8 cellular contexts compared by ENCODE assay signal in the genomic region with DNA sequence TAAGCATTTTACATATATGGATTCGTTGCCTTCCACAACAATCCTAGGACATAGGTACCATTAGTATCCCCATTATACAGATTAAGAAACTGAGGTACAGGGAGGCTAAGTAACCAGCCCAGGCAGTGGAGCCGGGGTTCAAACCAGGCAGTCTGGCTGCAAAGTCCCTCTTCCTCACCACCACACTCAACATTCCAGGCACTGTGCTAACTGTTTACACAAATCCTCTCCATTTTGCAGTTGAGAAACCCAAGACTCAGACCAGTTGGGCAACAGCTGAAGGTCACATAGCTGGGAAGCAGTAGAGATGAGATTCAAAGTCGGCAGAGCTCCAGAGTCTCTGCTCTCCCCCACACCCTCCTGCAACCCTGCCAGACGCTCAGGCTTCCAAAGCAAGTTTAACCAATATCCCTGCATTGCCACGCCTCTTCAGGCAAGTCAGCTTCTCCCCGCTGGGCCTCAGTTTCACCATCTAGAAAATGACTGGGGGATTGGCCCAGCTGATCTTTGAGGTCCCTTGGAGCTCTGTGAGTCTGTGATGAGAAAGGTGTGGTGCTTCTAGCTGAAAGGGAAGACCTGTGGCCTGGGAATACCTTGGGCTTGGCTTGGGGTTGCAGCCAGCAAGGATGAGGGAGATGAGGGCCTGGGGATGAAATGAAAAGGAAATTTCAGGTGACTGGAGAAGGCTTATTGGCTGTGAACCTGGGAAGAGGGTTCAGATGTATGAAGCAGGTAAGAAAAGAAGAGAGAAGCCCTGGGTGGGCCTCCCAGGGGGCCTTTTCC. TPM values are rescaled to one million over a fixed set of nuclear protein-coding genes. Genes with fewer than 3 reads are reported as not detected.
DNase-seq lines count a peak whose midpoint lies in the region; ATAC-seq and TF ChIP-seq lines count a peak whose summit lies in the region.

No MANE protein-coding gene starts in this region.

- DNase-seq in 8988T (peak; percentile 12), HuH-7.5 (ENCODE audit: low spot score) (peak; percentile 59), brain microvascular endothelial cell (peak; percentile 98), mesothelial cell of epicardium (ENCODE audit: low spot score in 2 of 2, unreplicated experiment in 2 of 2) (peak; percentile 12 to 28), RKO (ENCODE audit: low spot score) (no peak), cerebellar nuclear complex (lab: John Stamatoyannopoulos, UW) (no peak)

- H3K27me3 ChIP-seq in brain microvascular endothelial cell (replicated peaks) = no peaks in the 10 kb centered on the region

- ATAC-seq in GM18870 (IDR thresholded peaks at IDR 0.05; ENCODE audit: unreplicated experiment) (no peak), HG02623 (IDR thresholded peaks at IDR 0.05; ENCODE audit: unreplicated experiment) (no peak)

- peaks cover 41% of the 10 kb centered on the region for H3K4me1 Mint-ChIP-seq in mesothelial cell of epicardium

- H3K27ac ChIP-seq in brain microvascular endothelial cell = peak overlapping the region; percentile 100

- no peaks in the 10 kb centered on the region for H3K9me3 Mint-ChIP-seq in mesothelial cell of epicardium

- no peaks in the 10 kb centered on the region for H3K36me3 ChIP-seq in brain microvascular endothelial cell (replicated peaks)

- no peak overlapping the region for H3K4me3 ChIP-seq in brain microvascular endothelial cell (ENCODE audit: low read depth, low read length)

- TF ChIP-seq CTCF in brain microvascular endothelial cell (IDR thresholded peaks at IDR 0.05; ENCODE audit: low read depth, low read length, missing control alignments) (no peak), mesothelial cell of epicardium (IDR thresholded peaks at IDR 0.05; ENCODE audit: unreplicated experiment) (no peak)

- in situ Hi-C loops in brain microvascular endothelial cell (cut with HindIII; ENCODE audit: low pct_ligation_motif_present, low sequenced_read_pairs) = no loop called here

- H3K27me3 Mint-ChIP-seq in mesothelial cell of epicardium (ENCODE audit: low read depth) = no peaks in the 10 kb centered on the region

- peak overlapping the region; percentile 19 for H3K27ac Mint-ChIP-seq in mesothelial cell of epicardium

- no peak overlapping the region for H3K4me3 Mint-ChIP-seq in mesothelial cell of epicardium

- no peaks in the 10 kb centered on the region for H3K36me3 Mint-ChIP-seq in mesothelial cell of epicardium

RNA-seq across cellular contexts. Expression of a gene that starts 14.0 kb away (rescaled TPM):
- total RNA-seq in mesothelial cell of epicardium = 0.09 TPM in 1 of 3 replicates, not detected in the others

RNA-seq across cellular contexts. Expression of a gene that starts 49.9 kb away (rescaled TPM):
- 0.07 TPM in 1 of 3 replicates, not detected in the others for total RNA-seq in mesothelial cell of epicardium

Comparison
In these comparisons a context has a peak if more than half of its experiments do, and no peak if none do; other contexts are left out.
1. DNase-seq: peak in 8988T (single experiment), HuH-7.5 (single experiment), brain microvascular endothelial cell (single experiment) and mesothelial cell of epicardium (2 of 2); none in RKO (single experiment) and cerebellar nuclear complex (0 of 2).